Comparison of ENCODE assay signal across 17 cellular contexts in the genomic region with DNA sequence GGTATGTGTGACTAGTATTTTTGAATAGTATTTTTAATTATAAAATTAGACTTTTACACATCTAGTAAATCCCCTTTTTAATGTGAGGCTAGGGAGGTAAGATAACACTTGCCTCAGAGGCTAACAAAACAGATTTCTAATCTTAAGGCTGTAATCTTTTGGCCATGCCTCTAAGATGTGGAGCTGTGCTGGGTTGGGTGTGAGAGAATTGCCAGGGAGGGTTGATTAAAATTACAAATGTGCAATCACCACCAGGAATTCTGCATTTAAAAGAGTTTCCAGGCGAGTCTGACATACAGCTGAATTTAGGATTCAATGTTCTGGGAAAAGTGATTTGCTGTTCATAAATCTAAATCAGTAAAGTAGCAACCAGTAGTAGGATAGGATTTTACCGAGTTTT.
A peak's percentile ranks its signal among the peaks of the same experiment; 100 is the strongest.
DNase-seq lines count a peak whose midpoint lies in the region; ATAC-seq and TF ChIP-seq lines count a peak whose summit lies in the region.
"Had no signal": no experiment of that assay in that cellular context is flagged by ENCODE, and none has a peak within 500 bp of the region (broad histone marks: within the 10 kb centered on the region; RNA-seq: fewer than 3 reads in every experiment).

No MANE protein-coding gene starts in this region.

- no peaks in the 10 kb centered on the region for H3K79me2 ChIP-seq in GM23338 (replicated peaks; ENCODE audit: insufficient read depth)

- ATAC-seq in GM23338 (peak; percentile 68), HG03442 (IDR thresholded peaks at IDR 0.05; ENCODE audit: unreplicated experiment) (no peak)

- no peak for TF ChIP-seq CTCF in GM23338 (conservative IDR thresholded peaks at IDR 0.05; ENCODE audit: low read depth in 2 of 2)
- no peak for TF ChIP-seq CTCF in brain (conservative IDR thresholded peaks at IDR 0.05)
- TF ChIP-seq CTCF in neural crest cell (conservative IDR thresholded peaks at IDR 0.05): no peak
- no peak for TF ChIP-seq CTCF in osteocyte (IDR thresholded peaks at IDR 0.05)

- no peak for DNase-seq in GM23338 (ENCODE audit: low spot score)
- DNase-seq in neural crest cell (ENCODE audit: low read depth, low spot score): no peak
- DNase-seq in iPS-NIHi7 (ENCODE audit: extremely low spot score): no peak
- DNase-seq in glomerular visceral epithelial cell (ENCODE audit: extremely low spot score): no peak
- DNase-seq in osteocyte (ENCODE audit: extremely low spot score, unreplicated experiment): no peak
- DNase-seq: 8988T; CD4-positive, alpha-beta memory T cell; DMS153; DMS79; GDM1; GOT3; HCEC 1CT had no signal

- H3K27me3 Mint-ChIP-seq in GM23338 (ENCODE audit: insufficient read depth, low read depth, poor library complexity) (peaks cover 5% of the 10 kb centered on the region), brain (no peaks in the 10 kb centered on the region), neural crest cell (ENCODE audit: low read depth) (no peaks in the 10 kb centered on the region), osteocyte (ENCODE audit: unreplicated experiment) (peaks cover 2% of the 10 kb centered on the region)

- no peaks in the 10 kb centered on the region; the same call in 1 of the 2 replicates for H3K9me2 ChIP-seq in GM23338 (ENCODE audit: insufficient read depth)

- H4K20me1 ChIP-seq in GM23338 (replicated peaks; ENCODE audit: insufficient read depth): no peaks in the 10 kb centered on the region
- H4K20me1 ChIP-seq: BLaER1 had no signal

- no peaks in the 10 kb centered on the region for H3K9me3 Mint-ChIP-seq in GM23338
- peaks cover 0 to under 1% (median 0%) of the 10 kb centered on the region in 5 experiments for H3K9me3 Mint-ChIP-seq in brain
- peaks cover 6% of the 10 kb centered on the region for H3K9me3 Mint-ChIP-seq in neural crest cell
- no peaks in the 10 kb centered on the region for H3K9me3 Mint-ChIP-seq in osteocyte (ENCODE audit: unreplicated experiment)

- H3K4me1 ChIP-seq in GM23338 (ENCODE audit: insufficient read depth): peaks cover 25% of the 10 kb centered on the region
- peaks cover 23% of the 10 kb centered on the region for H3K4me1 ChIP-seq in HUES48 (ENCODE audit: control insufficient read depth, insufficient read depth, low read length)
- H3K4me1 ChIP-seq: BLaER1 had no signal

- H3K36me3 Mint-ChIP-seq in GM23338 (ENCODE audit: low read depth) (no peaks in the 10 kb centered on the region), brain (no peaks in the 10 kb centered on the region), neural crest cell (ENCODE audit: low read depth) (no peaks in the 10 kb centered on the region), osteocyte (ENCODE audit: unreplicated experiment) (no peaks in the 10 kb centered on the region)
- H3K36me3 Mint-ChIP-seq: CD14-positive monocyte; CD4-positive, alpha-beta memory T cell had no signal

- H3K36me3 ChIP-seq in GM23338 (ENCODE audit: insufficient read depth): no peaks in the 10 kb centered on the region
- no peaks in the 10 kb centered on the region for H3K36me3 ChIP-seq in HUES48 (ENCODE audit: control insufficient read depth, insufficient read depth, low read length)
- H3K36me3 ChIP-seq: BLaER1 had no signal

- H2AFZ ChIP-seq in GM23338: no peak overlapping the region

- no peak overlapping the region for H3K9ac ChIP-seq in HUES48 (ENCODE audit: low read depth, low read length)
- H3K9ac ChIP-seq: BLaER1 had no signal

- H3K4me3 Mint-ChIP-seq in GM23338 (peak overlapping the region; percentile 49; the same call in 2 of the 3 replicates), brain (peak overlapping the region in 1 of 5 experiments; percentile 57), neural crest cell (no peak overlapping the region), osteocyte (ENCODE audit: unreplicated experiment) (no peak overlapping the region)
- H3K4me3 Mint-ChIP-seq: CD14-positive monocyte; CD4-positive, alpha-beta memory T cell had no signal

- H3K27me3 ChIP-seq in GM23338 (ENCODE audit: insufficient read depth): no peaks in the 10 kb centered on the region
- no peaks in the 10 kb centered on the region for H3K27me3 ChIP-seq in HUES48 (ENCODE audit: control insufficient read depth, insufficient read depth, low read length)
- H3K27me3 ChIP-seq: BLaER1 had no signal

- H3K4me1 Mint-ChIP-seq in GM23338: peaks cover 24% of the 10 kb centered on the region
- H3K4me1 Mint-ChIP-seq in brain: peaks cover 38% of the 10 kb centered on the region
- H3K4me1 Mint-ChIP-seq in neural crest cell: peaks cover 44% of the 10 kb centered on the region
- peaks cover 3% of the 10 kb centered on the region for H3K4me1 Mint-ChIP-seq in osteocyte (ENCODE audit: unreplicated experiment)
- H3K4me1 Mint-ChIP-seq: CD14-positive monocyte had no signal

- H3K27ac ChIP-seq in GM23338 (ENCODE audit: low read depth): peak overlapping the region; percentile 43
- H3K27ac ChIP-seq in HUES48 (ENCODE audit: low read depth, low read length): peak overlapping the region; percentile 36
- H3K27ac ChIP-seq: BLaER1 had no signal

- peak overlapping the region; percentile 67; the same call in 1 of the 2 replicates for H3K4me2 ChIP-seq in GM23338
- H3K4me2 ChIP-seq: BLaER1 had no signal

- H3K4me3 ChIP-seq in GM23338: peak overlapping the region; percentile 8; the same call in 1 of the 2 replicates
- H3K4me3 ChIP-seq in HUES48 (ENCODE audit: low read depth, low read length): peak overlapping the region; percentile 5; the same call in 1 of the 2 replicates
- H3K4me3 ChIP-seq: BLaER1 had no signal

- H3F3A ChIP-seq in GM23338 (replicated peaks; ENCODE audit: low read depth): no peaks in the 10 kb centered on the region

- H3K27ac Mint-ChIP-seq in GM23338 (peak overlapping the region; percentile 90), brain (peak overlapping the region in 4 of 5 experiments; percentile 47 to 75 (median 70)), neural crest cell (ENCODE audit: unreplicated experiment) (peak overlapping the region; percentile 23), osteocyte (ENCODE audit: unreplicated experiment) (no peak overlapping the region)
- H3K27ac Mint-ChIP-seq: CD4-positive, alpha-beta memory T cell had no signal

- no peaks in the 10 kb centered on the region for H3K9me3 ChIP-seq in HUES48 (ENCODE audit: control insufficient read depth, insufficient read depth, low read length)
- H3K9me3 ChIP-seq: BLaER1 had no signal

TF ChIP-seq in GM23338, 12 proteins besides CTCF, POLR2A, EP300 and RAD21 (continues in another document):
- TF ChIP-seq, protein P1, sequence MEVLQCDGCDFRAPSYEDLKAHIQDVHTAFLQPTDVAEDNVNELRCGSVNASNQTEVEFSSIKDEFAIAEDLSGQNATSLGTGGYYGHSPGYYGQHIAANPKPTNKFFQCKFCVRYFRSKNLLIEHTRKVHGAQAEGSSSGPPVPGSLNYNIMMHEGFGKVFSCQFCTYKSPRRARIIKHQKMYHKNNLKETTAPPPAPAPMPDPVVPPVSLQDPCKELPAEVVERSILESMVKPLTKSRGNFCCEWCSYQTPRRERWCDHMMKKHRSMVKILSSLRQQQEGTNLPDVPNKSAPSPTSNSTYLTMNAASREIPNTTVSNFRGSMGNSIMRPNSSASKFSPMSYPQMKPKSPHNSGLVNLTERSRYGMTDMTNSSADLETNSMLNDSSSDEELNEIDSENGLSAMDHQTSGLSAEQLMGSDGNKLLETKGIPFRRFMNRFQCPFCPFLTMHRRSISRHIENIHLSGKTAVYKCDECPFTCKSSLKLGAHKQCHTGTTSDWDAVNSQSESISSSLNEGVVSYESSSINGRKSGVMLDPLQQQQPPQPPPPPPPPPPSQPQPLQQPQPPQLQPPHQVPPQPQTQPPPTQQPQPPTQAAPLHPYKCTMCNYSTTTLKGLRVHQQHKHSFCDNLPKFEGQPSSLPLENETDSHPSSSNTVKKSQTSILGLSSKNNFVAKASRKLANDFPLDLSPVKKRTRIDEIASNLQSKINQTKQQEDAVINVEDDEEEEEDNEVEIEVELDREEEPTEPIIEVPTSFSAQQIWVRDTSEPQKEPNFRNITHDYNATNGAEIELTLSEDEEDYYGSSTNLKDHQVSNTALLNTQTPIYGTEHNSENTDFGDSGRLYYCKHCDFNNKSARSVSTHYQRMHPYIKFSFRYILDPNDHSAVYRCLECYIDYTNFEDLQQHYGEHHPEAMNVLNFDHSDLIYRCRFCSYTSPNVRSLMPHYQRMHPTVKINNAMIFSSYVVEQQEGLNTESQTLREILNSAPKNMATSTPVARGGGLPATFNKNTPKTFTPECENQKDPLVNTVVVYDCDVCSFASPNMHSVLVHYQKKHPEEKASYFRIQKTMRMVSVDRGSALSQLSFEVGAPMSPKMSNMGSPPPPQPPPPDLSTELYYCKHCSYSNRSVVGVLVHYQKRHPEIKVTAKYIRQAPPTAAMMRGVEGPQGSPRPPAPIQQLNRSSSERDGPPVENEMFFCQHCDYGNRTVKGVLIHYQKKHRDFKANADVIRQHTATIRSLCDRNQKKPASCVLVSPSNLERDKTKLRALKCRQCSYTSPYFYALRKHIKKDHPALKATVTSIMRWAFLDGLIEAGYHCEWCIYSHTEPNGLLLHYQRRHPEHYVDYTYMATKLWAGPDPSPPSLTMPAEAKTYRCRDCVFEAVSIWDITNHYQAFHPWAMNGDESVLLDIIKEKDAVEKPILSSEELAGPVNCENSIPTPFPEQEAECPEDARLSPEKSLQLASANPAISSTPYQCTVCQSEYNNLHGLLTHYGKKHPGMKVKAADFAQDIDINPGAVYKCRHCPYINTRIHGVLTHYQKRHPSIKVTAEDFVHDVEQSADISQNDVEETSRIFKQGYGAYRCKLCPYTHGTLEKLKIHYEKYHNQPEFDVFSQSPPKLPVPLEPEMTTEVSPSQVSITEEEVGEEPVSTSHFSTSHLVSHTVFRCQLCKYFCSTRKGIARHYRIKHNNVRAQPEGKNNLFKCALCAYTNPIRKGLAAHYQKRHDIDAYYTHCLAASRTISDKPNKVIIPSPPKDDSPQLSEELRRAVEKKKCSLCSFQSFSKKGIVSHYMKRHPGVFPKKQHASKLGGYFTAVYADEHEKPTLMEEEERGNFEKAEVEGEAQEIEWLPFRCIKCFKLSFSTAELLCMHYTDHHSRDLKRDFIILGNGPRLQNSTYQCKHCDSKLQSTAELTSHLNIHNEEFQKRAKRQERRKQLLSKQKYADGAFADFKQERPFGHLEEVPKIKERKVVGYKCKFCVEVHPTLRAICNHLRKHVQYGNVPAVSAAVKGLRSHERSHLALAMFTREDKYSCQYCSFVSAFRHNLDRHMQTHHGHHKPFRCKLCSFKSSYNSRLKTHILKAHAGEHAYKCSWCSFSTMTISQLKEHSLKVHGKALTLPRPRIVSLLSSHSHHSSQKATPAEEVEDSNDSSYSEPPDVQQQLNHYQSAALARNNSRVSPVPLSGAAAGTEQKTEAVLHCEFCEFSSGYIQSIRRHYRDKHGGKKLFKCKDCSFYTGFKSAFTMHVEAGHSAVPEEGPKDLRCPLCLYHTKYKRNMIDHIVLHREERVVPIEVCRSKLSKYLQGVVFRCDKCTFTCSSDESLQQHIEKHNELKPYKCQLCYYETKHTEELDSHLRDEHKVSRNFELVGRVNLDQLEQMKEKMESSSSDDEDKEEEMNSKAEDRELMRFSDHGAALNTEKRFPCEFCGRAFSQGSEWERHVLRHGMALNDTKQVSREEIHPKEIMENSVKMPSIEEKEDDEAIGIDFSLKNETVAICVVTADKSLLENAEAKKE (CRISPR knock-in tag; IDR thresholded peaks at IDR 0.05): no peak
